26 cellular contexts compared by ENCODE assay signal in genomic region chr5:67146574-67146973, GRCh38. TPM values are rescaled to one million over a fixed set of nuclear protein-coding genes. Genes with fewer than 3 reads are reported as not detected.
DNase-seq lines count a peak whose midpoint lies in the region; ATAC-seq, FAIRE-seq and TF ChIP-seq lines count a peak whose summit lies in the region.
"Had no signal": no experiment of that assay in that cellular context is flagged by ENCODE, and none has a peak within 500 bp of the region (broad histone marks: within the 10 kb centered on the region; RNA-seq: fewer than 3 reads in every experiment).

No MANE protein-coding gene starts in this region.

- BruUV-seq in K562 (replicated peaks; lab: Mats Ljungman, UMichigan): no TSS peak

- no peaks in the 10 kb centered on the region for H3K9me3 ChIP-seq in K562 (replicated peaks; ENCODE audit: control insufficient read depth, insufficient read depth, low read depth, low read length)
- peaks cover 0 to 2% of the 10 kb centered on the region in 2 donors for H3K9me3 ChIP-seq in lung (ENCODE audit: control insufficient read depth in 2 of 2, insufficient read depth in 1 of 2, low read length in 1 of 2)
- no peaks in the 10 kb centered on the region for H3K9me3 ChIP-seq in aorta (ENCODE audit: control insufficient read depth, low read length)
- H3K9me3 ChIP-seq: heart left ventricle had no signal

- no peak for FAIRE-seq in K562 (lab: Jason Lieb, UNC)
- FAIRE-seq: colon, urothelium cell line had no signal

- in situ Hi-C loops in K562 (cut with MboI): loop anchor here (10.0 kb wide), 1 partner anchor 152 kb away; no protein-coding TSS in a partner anchor

- H3K4me1 ChIP-seq in K562 (replicated peaks in 1 of 2; ENCODE audit: control insufficient read depth in 2 of 2, insufficient read depth in 2 of 2, low read length in 2 of 2) (peaks cover 0 to 6% of the 10 kb centered on the region in 2 experiments; a peak in 2 of 5 replicates), lung (ENCODE audit: control insufficient read depth in 2 of 2, insufficient read depth in 2 of 2, low read length in 2 of 2) (no peaks in the 10 kb centered on the region), aorta (ENCODE audit: control insufficient read depth in 1 of 2, insufficient read depth in 2 of 2, low read length in 2 of 2) (peaks cover 0 to 2% of the 10 kb centered on the region in 2 donors)

- intact Hi-C loops in K562 (cut with micrococcal nuclease) (no loop called here), aorta (cut with DNase I) (no loop called here)

- TF ChIP-seq CTCF in K562 (IDR thresholded peaks at IDR 0.05 in 2 of 3, conservative IDR thresholded peaks at IDR 0.05 in 1 of 3; ENCODE audit: insufficient read depth in 2 of 3, low read depth in 1 of 3, low read length in 3 of 3) (no peak), lung (IDR thresholded peaks at IDR 0.05; ENCODE audit: control extremely low read depth, extremely low read depth) (no peak), osteocyte (IDR thresholded peaks at IDR 0.05) (no peak)

- H3K4me1 Mint-ChIP-seq in osteocyte (ENCODE audit: unreplicated experiment): no peaks in the 10 kb centered on the region
- H3K4me1 Mint-ChIP-seq: IgD-negative memory B cell, WTC11 had no signal

- no peak overlapping the region for H3K9ac ChIP-seq in K562 (ENCODE audit: insufficient read depth in 1 of 2, low read depth in 2 of 2, low read length in 2 of 2)

- H3K79me2 ChIP-seq in K562 (ENCODE audit: control insufficient read depth, insufficient read depth, low read length): no peaks in the 10 kb centered on the region

- H4K20me1 ChIP-seq in K562 (replicated peaks; ENCODE audit: control insufficient read depth, insufficient read depth, low read length): no peaks in the 10 kb centered on the region

- CTCF ChIA-PET in K562 (lab: Yijun Ruan, JAX; ENCODE audit: low intra/inter-chr PET ratio) (no interaction called here), HEK293T (lab: Yijun Ruan, JAX) (no interaction called here)

- no peak for ATAC-seq in K562
- peak; percentile 16 for ATAC-seq in lung (ENCODE audit: insufficient read depth, low FRiP score)
- no peak for ATAC-seq in aorta (ENCODE audit: low FRiP score)
- ATAC-seq: esophagus mucosa, heart left ventricle, WTC11 had no signal

- peaks cover 31% of the 10 kb centered on the region for H3K36me3 Mint-ChIP-seq in osteocyte (ENCODE audit: unreplicated experiment)

- H3K9me3 Mint-ChIP-seq in osteocyte (ENCODE audit: unreplicated experiment): no peaks in the 10 kb centered on the region
- H3K9me3 Mint-ChIP-seq: IgD-negative memory B cell; nephron progenitor cell; T-helper 1 cell treated with Interleukin-12 subunit alpha and Interleukin-12 subunit beta and Interleukin-4 antibody, amounts not matched to agents 30 μg/mL and 1 μg/mL, for 36 hours; WTC11 had no signal

- POLR2A ChIA-PET in K562 (lab: Yijun Ruan, JAX): interaction anchor here (0.6 to 0.8 kb wide), 3 partner anchors 28 to 805 kb away, joined by 3 to 4 read pairs (median 3); no protein-coding TSS in a partner anchor
- POLR2A ChIA-PET in HEK293T (lab: Yijun Ruan, JAX): no interaction called here

- no peaks in the 10 kb centered on the region for H3K9me1 ChIP-seq in K562 (ENCODE audit: control insufficient read depth, insufficient read depth, low read length)

- H3K4me3 ChIP-seq in K562 (no peak overlapping the region), lung (no peak overlapping the region), aorta (ENCODE audit: low read length in 2 of 2) (no peak overlapping the region)
- H3K4me3 ChIP-seq: heart left ventricle had no signal

- H3K27ac Mint-ChIP-seq in osteocyte (ENCODE audit: unreplicated experiment): no peak overlapping the region
- H3K27ac Mint-ChIP-seq: IgD-negative memory B cell; nephron progenitor cell; T-helper 1 cell treated with Interleukin-12 subunit alpha and Interleukin-12 subunit beta and Interleukin-4 antibody, amounts not matched to agents 30 μg/mL and 1 μg/mL, for 36 hours; WTC11 had no signal

- TF ChIP-seq EP300 in K562 (IDR thresholded peaks at IDR 0.05; ENCODE audit: low read length): no peak

- H3K27me3 Mint-ChIP-seq in osteocyte (ENCODE audit: unreplicated experiment): no peaks in the 10 kb centered on the region
- H3K27me3 Mint-ChIP-seq: IgD-negative memory B cell had no signal

- no peak for TF ChIP-seq RAD21 in K562 (CRISPR knock-in tag; conservative IDR thresholded peaks at IDR 0.05 in 1 of 2, IDR thresholded peaks at IDR 0.05 in 1 of 2)

- WGBS in K562 (ENCODE audit: insufficient coverage, low coverage, missing lambda C conversion rate): 100% methylated on average over 1 of the region's 1 CpG
- 46 to 75% methylated on average over 1 of the region's 1 CpG for whole genome bisulfite sequencing in lung, 2 donors
- 89 to 93% methylated on average over 1 of the region's 1 CpG for WGBS in aorta, 2 donors

- peak; percentile 17 for DNase-seq in HCEC 1CT
- DNase-seq in NOMO-1 treated with dmso at 0.1 percent for 144 hours (lab: John Stamatoyannopoulos, UW; ENCODE audit: unreplicated experiment): peak; percentile 53
- no peak for DNase-seq in K562 (ENCODE audit: extremely low read depth in 1 of 4, low spot score in 3 of 4)
- no peak for DNase-seq in lung (ENCODE audit: low spot score)
- DNase-seq in middle frontal gyrus (ENCODE audit: extremely low spot score, low spot score): no peak
- DNase-seq in aorta: no peak
- DNase-seq in osteocyte (ENCODE audit: extremely low spot score, unreplicated experiment): no peak
- no peak for DNase-seq in HEK293T (ENCODE audit: extremely low spot score)
- DNase-seq: activated CD4-positive, alpha-beta T cell treated with anti-CD3 and anti-CD28 coated beads, Interleukin-2, amount 50 U/mL, for 48 hours; activated effector memory CD4-positive, alpha-beta T cell treated with anti-CD3 and anti-CD28 coated beads, Interleukin-2, amount 50 U/mL, for 16 hours; brain microvascular endothelial cell; C1 segment of cervical spinal cord; effector memory CD4-positive, alpha-beta T cell; heart left ventricle; NCI-H187 treated with DMSO at 0.1 percent for 48 hours; NCI-H345; NCI-H82; nephron progenitor cell; SHP77 treated with DMSO at 0.1 percent for 48 hours; substantia nigra had no signal

- H3K27me3 ChIP-seq in K562 (ENCODE audit: control insufficient read depth in 2 of 2, insufficient read depth in 2 of 2, low read length in 2 of 2) (no peaks in the 10 kb centered on the region), lung (ENCODE audit: control insufficient read depth, insufficient read depth) (no peaks in the 10 kb centered on the region), aorta (ENCODE audit: control insufficient read depth in 1 of 2, insufficient read depth in 2 of 2, low read length in 1 of 2) (no peaks in the 10 kb centered on the region)
- H3K27me3 ChIP-seq: brain microvascular endothelial cell, heart left ventricle had no signal

- H3K36me3 ChIP-seq in K562 (ENCODE audit: control insufficient read depth, insufficient read depth, low read length): peaks cover 31% of the 10 kb centered on the region; the same call in 2 of the 3 replicates
- peaks cover 34 to 46% of the 10 kb centered on the region in 2 donors for H3K36me3 ChIP-seq in lung (ENCODE audit: control insufficient read depth in 2 of 2, insufficient read depth in 2 of 2, low read length in 2 of 2)
- H3K36me3 ChIP-seq in aorta (ENCODE audit: control insufficient read depth in 1 of 2, insufficient read depth in 2 of 2, low read length in 1 of 2): peaks cover 17 to 21% of the 10 kb centered on the region in 2 donors

- no peak overlapping the region for H3K4me2 ChIP-seq in K562 (ENCODE audit: insufficient read depth, low read length)

- H2AFZ ChIP-seq in K562 (ENCODE audit: low read depth, low read length): no peak overlapping the region

- no peak overlapping the region for H3K4me3 Mint-ChIP-seq in osteocyte (ENCODE audit: unreplicated experiment)
- H3K4me3 Mint-ChIP-seq: IgD-negative memory B cell; nephron progenitor cell; T-helper 1 cell treated with Interleukin-12 subunit alpha and Interleukin-12 subunit beta and Interleukin-4 antibody, amounts not matched to agents 30 μg/mL and 1 μg/mL, for 36 hours; WTC11 had no signal

- TF ChIP-seq POLR2A in K562 (conservative IDR thresholded peaks at IDR 0.05): no peak

- H3K27ac ChIP-seq in K562 (ENCODE audit: extremely low read depth, low read depth, low read length) (no peak overlapping the region), lung (ENCODE audit: low read depth in 1 of 2, low read length in 1 of 2) (no peak overlapping the region), aorta (ENCODE audit: low read depth in 1 of 2, low read length in 2 of 2) (no peak overlapping the region)
- H3K27ac ChIP-seq: brain microvascular endothelial cell, heart left ventricle had no signal

TF ChIP-seq in K562, 482 proteins besides CTCF, POLR2A, EP300 and RAD21 (continues in another document):
- peak; percentile 95 for TF ChIP-seq CEBPB (tag; IDR thresholded peaks at IDR 0.05)
- no peak for TF ChIP-seq CEBPG (CRISPR knock-in tag; IDR thresholded peaks at IDR 0.05)
- TF ChIP-seq CEBPG (tag; conservative IDR thresholded peaks at IDR 0.05 in 1 of 2, IDR thresholded peaks at IDR 0.05 in 1 of 2): peak; percentile 77 to 88

RNA-seq across cellular contexts. Expression of gene CD180, which starts 50.0 kb away (rescaled TPM):
- total RNA-seq in K562 (2011; cell fraction: chromatin; rRNA removed; ENCODE audit: low replicate concordance): not detected in 2 replicates
- total RNA-seq in K562 (2011; cell fraction: nucleolus; rRNA removed): not detected in 2 replicates
- total RNA-seq in K562 (2011; cell fraction: nucleoplasm; rRNA removed): not detected in 2 replicates
- total RNA-seq in K562 (2014; rRNA removed) (not detected in 2 replicates), K562 (2014; rRNA removed; fragmentation: Illumina TruSeq; extraction: Trizol) (not detected in 2 replicates), K562 (2015; rRNA removed; fragmentation: Illumina TruSeq; extraction: Trizol) (0.04 and 0.07 TPM in 2 replicates), K562 (2021) (not detected in 2 replicates), lung (1 to 10 TPM; 2.2 to 2.6 TPM), aorta (1 to 10 TPM; 1.6 to 3.0 TPM), osteocyte (not detected in 2 replicates)
- polyA plus RNA-seq in K562 (2011; rRNA removed) (not detected in 2 replicates), K562 (2014; fragmentation: Illumina TruSeq; extraction: Trizol) (0.01 TPM in 1 of 2 replicates, not detected in the other), K562 (2014; fragmentation: Nextera tagmentation; extraction: Ambion mirVana) (not detected), K562 (2014; rRNA removed) (not detected in 2 replicates), lung (1 to 10 TPM in 1 of 2 donors, under 1 TPM in 1; 0.59 to 2.1 TPM), aorta (1 to 10 TPM in 1 of 2 donors, under 1 TPM in 1; 0.18 to 1.4 TPM)
- polyA plus RNA-seq in K562 (2011; cell fraction: cytosol; rRNA removed): not detected in 2 replicates
- not detected in 2 replicates for polyA plus RNA-seq in K562 (2011; cell fraction: nucleus; rRNA removed)
- 0.03 and 0.04 TPM in 2 replicates for polyA plus RNA-seq in K562 (2012)
- polyA minus RNA-seq in K562 (2011; rRNA and poly(A)+ RNA removed): not detected in 2 replicates
- polyA minus RNA-seq in K562 (2011; cell fraction: cytosol; rRNA and poly(A)+ RNA removed): not detected in 2 replicates
- not detected in 2 replicates for polyA minus RNA-seq in K562 (2011; cell fraction: nucleus; rRNA and poly(A)+ RNA removed)
- total RNA-seq: WTC11 had no signal

Comparison
In these comparisons a context has a peak if more than half of its experiments do, and no peak if none do; other contexts are left out.
1. DNase-seq: peak in HCEC 1CT (single experiment) and NOMO-1 treated with dmso at 0.1 percent for 144 hours (single experiment); none in K562 (0 of 4), lung (single experiment), middle frontal gyrus (single experiment), aorta (0 of 2), osteocyte (single experiment) and HEK293T (single experiment).